25 cellular contexts compared by ENCODE assay signal in the genomic region with DNA sequence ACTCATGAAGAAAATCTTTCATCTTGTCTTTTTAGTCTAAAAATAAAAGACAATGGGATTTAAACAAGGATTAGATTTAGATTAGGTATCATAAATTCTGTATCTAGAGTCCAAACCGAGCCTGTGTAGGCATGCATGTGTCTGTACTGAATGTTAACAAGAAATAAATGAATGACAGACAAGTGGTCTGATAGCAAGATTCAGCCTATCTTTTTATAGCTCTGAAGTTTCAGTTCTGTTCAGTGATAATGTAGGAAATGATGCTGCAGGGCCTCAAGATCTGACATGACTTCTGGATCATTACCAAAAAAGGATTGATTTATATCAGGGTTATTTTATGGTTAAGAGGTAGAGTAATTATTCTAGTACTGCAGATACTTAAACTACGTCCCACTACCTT.
DNase-seq lines count a peak whose midpoint lies in the region; ATAC-seq, FAIRE-seq and TF ChIP-seq lines count a peak whose summit lies in the region.
"Had no signal": no experiment of that assay in that cellular context is flagged by ENCODE, and none has a peak within 500 bp of the region (broad histone marks: within the 10 kb centered on the region; RNA-seq: fewer than 3 reads in every experiment).

No MANE protein-coding gene starts in this region.

- H2AFZ ChIP-seq in GM12878 (ENCODE audit: control insufficient read depth, low read depth, low read length), result no peak overlapping the region

- no peaks in the 10 kb centered on the region for H3K4me1 ChIP-seq in GM12878 (ENCODE audit: control insufficient read depth, insufficient read depth, low read length)

- H3K27ac ChIP-seq in GM12878 (ENCODE audit: control insufficient read depth, insufficient read depth), result no peak overlapping the region
- H3K27ac ChIP-seq: 22Rv1, KMS-11 had no signal

- no peaks in the 10 kb centered on the region for H3K4me1 Mint-ChIP-seq in activated CD4-positive, alpha-beta T cell treated with anti-CD3 and anti-CD28 coated beads, Interleukin-2, amount 10 ng/mL, durations not matched to agents 7 days and 5 days
- H3K4me1 Mint-ChIP-seq: CD14-positive monocyte had no signal

- no peak for TF ChIP-seq RAD21 in GM12878 (IDR thresholded peaks at IDR 0.05; ENCODE audit: insufficient read depth, low read depth, low read length)

- no peak for TF ChIP-seq EP300 in GM12878 (IDR thresholded peaks at IDR 0.05; ENCODE audit: borderline replicate concordance in 1 of 2, control insufficient read depth in 1 of 2, low read depth in 2 of 2, low read length in 2 of 2)

- H4K20me1 ChIP-seq in GM12878 (ENCODE audit: control insufficient read depth, insufficient read depth), result no peaks in the 10 kb centered on the region

- H3K27me3 ChIP-seq in GM12878 (replicated peaks in 1 of 2; ENCODE audit: control insufficient read depth in 2 of 2, insufficient read depth in 2 of 2, low read length in 1 of 2), result no peaks in the 10 kb centered on the region

- BruUV-seq in GM12878 (replicated peaks; lab: Mats Ljungman, UMichigan), result no TSS peak

- no peaks in the 10 kb centered on the region for H3K36me3 ChIP-seq in GM12878 (ENCODE audit: control insufficient read depth in 2 of 2, insufficient read depth in 2 of 2, low read length in 1 of 2)

- DNase-seq in NCI-H1105 treated with DMSO at 0.1 percent for 48 hours (lab: John Stamatoyannopoulos, UW), result peak; percentile 41
- no peak for DNase-seq in NCI-H1105 (lab: John Stamatoyannopoulos, UW)
- no peak for DNase-seq in GM12878 (ENCODE audit: low read depth, low spot score)
- DNase-seq in Kasumi-1 (lab: John Stamatoyannopoulos, UW), result no peak
- DNase-seq in activated CD4-positive, alpha-beta T cell treated with anti-CD3 and anti-CD28 coated beads, Interleukin-2, amount 10 ng/mL, durations not matched to agents 7 days and 5 days, result no peak
- no peak for DNase-seq in HTR-8/SVneo (ENCODE audit: insufficient read length, low spot score)
- DNase-seq: DND-41; H7; HFFc6; NCI-H1048; NCI-H146; NCI-H2029 treated with DMSO at 0.1 percent for 48 hours; NCI-H2171; NCI-H446; NCI-H69; NK-92 treated with Interleukin-12 subunit alpha and Interleukin-12 subunit beta, amount 100 ng/mL, for 24 hours; RPMI8226; SHP77 treated with DMSO at 0.1 percent for 48 hours; SK-N-SH had no signal

- H3K4me2 ChIP-seq in GM12878 (ENCODE audit: control insufficient read depth, insufficient read depth), result no peak overlapping the region
- H3K4me2 ChIP-seq: KMS-11, SK-N-SH had no signal

- 0% methylated on average over 2 of the region's 2 CpGs for whole genome bisulfite sequencing in GM12878 (ENCODE audit: insufficient coverage, insufficient replicate concordance, low lambda C conversion rate, missing lambda C conversion rate)

- no peak for FAIRE-seq in GM12878 (lab: Jason Lieb, UNC)
- FAIRE-seq in HTR-8/SVneo (lab: Jason Lieb, UNC), result no peak

- CTCF ChIA-PET in GM12878 (lab: Yijun Ruan, JAX), result interaction anchor here (1.5 kb wide), 1 partner anchor 10 kb away, joined by 6 read pairs; no protein-coding TSS in a partner anchor
- CTCF ChIA-PET in activated CD4-positive, alpha-beta T cell treated with anti-CD3 and anti-CD28 coated beads, Interleukin-2, amount 10 ng/mL, durations not matched to agents 7 days and 5 days (lab: Charles Lee), result no interaction called here

- H3K4me3 Mint-ChIP-seq in activated CD4-positive, alpha-beta T cell treated with anti-CD3 and anti-CD28 coated beads, Interleukin-2, amount 10 ng/mL, durations not matched to agents 7 days and 5 days, result no peak overlapping the region
- H3K4me3 Mint-ChIP-seq: CD14-positive monocyte; HFFc6; T-helper 2 cell treated with Interferon-gamma antibody and Interleukin-4, amounts not matched to agents 5 μg/mL and 100 μg/mL, for 36 hours had no signal

- SMC1A ChIA-PET in GM12878 (lab: Charles Lee; ENCODE audit: uncharacterized antibody, unreplicated experiment), result interaction anchor here (0.7 kb wide), 1 partner anchor 67 kb away, joined by 3 read pairs; no protein-coding TSS in a partner anchor

- no peak for TF ChIP-seq POLR2A in GM12878 (IDR thresholded peaks at IDR 0.05; ENCODE audit: low read depth, low read length)

- intact Hi-C loops in GM12878 (cut with micrococcal nuclease; ENCODE audit: unreplicated experiment), result no loop called here

- H3K79me2 ChIP-seq in GM12878 (ENCODE audit: control insufficient read depth, insufficient read depth, low read length), result no peaks in the 10 kb centered on the region

- no peak overlapping the region for H3K9ac ChIP-seq in GM12878 (ENCODE audit: control insufficient read depth, insufficient read depth, low read length)
- H3K9ac ChIP-seq: KMS-11, SK-N-SH had no signal

- ATAC-seq in GM21381 (IDR thresholded peaks at IDR 0.05; ENCODE audit: unreplicated experiment), result peak; percentile 65
- ATAC-seq in HG03354 (IDR thresholded peaks at IDR 0.05; ENCODE audit: poor library complexity, severe bottlenecking, unreplicated experiment), result peak; percentile 74
- ATAC-seq in GM12878, result peak; percentile 64

- RAD21 ChIA-PET in GM12878 (lab: Charles Lee; ENCODE audit: unreplicated experiment), result no interaction called here

- no peaks in the 10 kb centered on the region for H3K9me3 ChIP-seq in GM12878 (replicated peaks; ENCODE audit: control insufficient read depth, insufficient read depth, low read length)
- H3K9me3 ChIP-seq: SK-N-SH had no signal

- no peak for TF ChIP-seq CTCF in GM12878 (IDR thresholded peaks at IDR 0.05 in 2 of 3, conservative IDR thresholded peaks at IDR 0.05 in 1 of 3; ENCODE audit: control insufficient read depth in 2 of 3, extremely low read depth in 1 of 3, insufficient read depth in 1 of 3, low read depth in 3 of 3, low read length in 3 of 3)

- H3K9me3 Mint-ChIP-seq in activated CD4-positive, alpha-beta T cell treated with anti-CD3 and anti-CD28 coated beads, Interleukin-2, amount 10 ng/mL, durations not matched to agents 7 days and 5 days, result no peaks in the 10 kb centered on the region
- H3K9me3 Mint-ChIP-seq: HFFc6; T-helper 2 cell treated with Interferon-gamma antibody and Interleukin-4, amounts not matched to agents 5 μg/mL and 100 μg/mL, for 36 hours had no signal

- no peaks in the 10 kb centered on the region for H3K36me3 Mint-ChIP-seq in activated CD4-positive, alpha-beta T cell treated with anti-CD3 and anti-CD28 coated beads, Interleukin-2, amount 10 ng/mL, durations not matched to agents 7 days and 5 days (ENCODE audit: low read depth)
- H3K36me3 Mint-ChIP-seq: CD14-positive monocyte had no signal

- peaks cover 16% of the 10 kb centered on the region for H3K27me3 Mint-ChIP-seq in activated CD4-positive, alpha-beta T cell treated with anti-CD3 and anti-CD28 coated beads, Interleukin-2, amount 10 ng/mL, durations not matched to agents 7 days and 5 days

- in situ Hi-C loops in GM12878 (cut with MboI), result no loop called here

- POLR2A ChIA-PET in GM12878 (lab: Charles Lee), result no interaction called here
- POLR2A ChIA-PET in activated CD4-positive, alpha-beta T cell treated with anti-CD3 and anti-CD28 coated beads, Interleukin-2, amount 10 ng/mL, durations not matched to agents 7 days and 5 days (lab: Charles Lee), result no interaction called here

- H3K4me3 ChIP-seq in GM12878, result no peak overlapping the region

- H3K27ac Mint-ChIP-seq in activated CD4-positive, alpha-beta T cell treated with anti-CD3 and anti-CD28 coated beads, Interleukin-2, amount 10 ng/mL, durations not matched to agents 7 days and 5 days, result no peak overlapping the region
- H3K27ac Mint-ChIP-seq: CD14-positive monocyte; HFFc6; T-helper 2 cell treated with Interferon-gamma antibody and Interleukin-4, amounts not matched to agents 5 μg/mL and 100 μg/mL, for 36 hours had no signal

TF ChIP-seq in GM12878, 131 proteins besides CTCF, POLR2A, EP300 and RAD21:
- TF ChIP-seq MEF2A (IDR thresholded peaks at IDR 0.05; ENCODE audit: insufficient read depth, low read depth, low read length) (no peak), RELA (IDR thresholded peaks at IDR 0.05; ENCODE audit: borderline replicate concordance, partially characterized antibody) (no peak), SPI1 (IDR thresholded peaks at IDR 0.05; ENCODE audit: borderline replicate concordance, insufficient read depth, low read depth, low read length) (peak; percentile 5; the same call in 1 of the 2 replicates)
